Comparison of ENCODE assay signal across 8 cellular contexts in genomic region chr19:40090256-40091204, GRCh38. TPM values are rescaled to one million over a fixed set of nuclear protein-coding genes. Genes with fewer than 3 reads are reported as not detected.
DNase-seq lines count a peak whose midpoint lies in the region; ATAC-seq and TF ChIP-seq lines count a peak whose summit lies in the region.

ZNF780A (minus strand) TSS chr19:40090943; CDS start chr19:40084753, 6,190 bp downstream.

- H3K36me3 ChIP-seq in CD4-positive, alpha-beta memory T cell (ENCODE audit: insufficient read depth, low read length) = no peaks in the 10 kb centered on the region
- H3K36me3 ChIP-seq in IMR-90 (ENCODE audit: control insufficient read depth, insufficient read depth, low read length) (no peaks in the 10 kb centered on the region), PC-9 (ENCODE audit: low read depth) (no peaks in the 10 kb centered on the region; the same call in 1 of the 2 replicates), mucosa of descending colon (ENCODE audit: low read depth) (no peaks in the 10 kb centered on the region)

- BruUV-seq in IMR-90 (replicated peaks; lab: Mats Ljungman, UMichigan) (no TSS peak), PC-9 (replicated peaks; lab: Mats Ljungman, UMichigan) (TSS peak; percentile 65)

- TF ChIP-seq RAD21 in IMR-90 (IDR thresholded peaks at IDR 0.05; ENCODE audit: low read length) = no peak

- H3K9me1 ChIP-seq in IMR-90 (ENCODE audit: insufficient read depth, low read length) = no peaks in the 10 kb centered on the region; the same call in 1 of the 2 replicates

- H3K36me3 Mint-ChIP-seq in CD4-positive, alpha-beta memory T cell = peaks cover 9 to 24% of the 10 kb centered on the region in 2 donors
- H3K36me3 Mint-ChIP-seq in activated T-cell treated with anti-CD3 and anti-CD28 coated beads, Interleukin-2, amount 50 U/mL, for 24 hours (ENCODE audit: low read depth) = peaks cover 36% of the 10 kb centered on the region

- peak within 1 kb of the TSS; percentile 85 for H4K5ac ChIP-seq in IMR-90 (ENCODE audit: low read depth, low read length)

- peak within 1 kb of the TSS; percentile 66 to 83 for H3K4me3 ChIP-seq in CD4-positive, alpha-beta memory T cell (ENCODE audit: low read length in 2 of 2)
- H3K4me3 ChIP-seq in IMR-90 (ENCODE audit: insufficient read depth, low read depth, low read length) (peak within 1 kb of the TSS; percentile 91), PC-9 (peak within 1 kb of the TSS; percentile 91), mucosa of descending colon (peak within 1 kb of the TSS; percentile 56)

- in situ Hi-C loops in IMR-90 (cut with MboI; ENCODE audit: low sequenced_read_pairs) = no loop called here

- H3K14ac ChIP-seq in IMR-90 (replicated peaks; ENCODE audit: low read depth, low read length) = peak within 1 kb of the TSS; percentile 94

- no peaks in the 10 kb centered on the region for H3K9me2 ChIP-seq in PC-9 (ENCODE audit: insufficient read depth)

- TF ChIP-seq POLR2A in IMR-90 (IDR thresholded peaks at IDR 0.05; ENCODE audit: low read depth, low read length) (0 out of 2 replicates have a peak, but pooled peaks have one; percentile 43), erythroblast (IDR thresholded peaks at IDR 0.05; ENCODE audit: low read length) (peak; percentile 78)

- peak within 1 kb of the TSS; percentile 99 for H2AK9ac ChIP-seq in IMR-90 (replicated peaks; ENCODE audit: low read depth, low read length, poor library complexity)

- H4K91ac ChIP-seq in IMR-90 (ENCODE audit: insufficient read depth, low read depth, low read length) = peak within 1 kb of the TSS; percentile 82

- peak within 1 kb of the TSS; percentile 99 to 100 (median 100) for H3K27ac Mint-ChIP-seq in CD4-positive, alpha-beta memory T cell
- peak within 1 kb of the TSS; percentile 100 for H3K27ac Mint-ChIP-seq in activated T-cell treated with anti-CD3 and anti-CD28 coated beads, Interleukin-2, amount 50 U/mL, for 24 hours

- peaks cover 3% of the 10 kb centered on the region for H3K27me3 ChIP-seq in CD4-positive, alpha-beta memory T cell (ENCODE audit: insufficient read depth, low read length)
- no peaks in the 10 kb centered on the region for H3K27me3 ChIP-seq in IMR-90 (ENCODE audit: control insufficient read depth, insufficient read depth, low read length)
- H3K27me3 ChIP-seq in PC-9 (ENCODE audit: insufficient read depth, low read depth) = no peaks in the 10 kb centered on the region

- H3K4me1 Mint-ChIP-seq in CD4-positive, alpha-beta memory T cell = peaks cover 29 to 50% (median 39%) of the 10 kb centered on the region in 4 donors
- peaks cover 45% of the 10 kb centered on the region for H3K4me1 Mint-ChIP-seq in activated T-cell treated with anti-CD3 and anti-CD28 coated beads, Interleukin-2, amount 50 U/mL, for 24 hours (ENCODE audit: low read depth)

- H2BK15ac ChIP-seq in IMR-90 (ENCODE audit: low read depth, low read length) = peak within 1 kb of the TSS; percentile 78; the same call in 1 of the 3 replicates

- H3K9ac ChIP-seq in IMR-90 (ENCODE audit: low read depth, low read length) = peak within 1 kb of the TSS; percentile 77

- peaks cover 20% of the 10 kb centered on the region for H3F3A ChIP-seq in PC-9 (ENCODE audit: insufficient read depth, low read depth)

- peaks cover 15 to 20% of the 10 kb centered on the region in 2 experiments for H3K79me1 ChIP-seq in IMR-90 (ENCODE audit: low read depth in 1 of 2, low read length in 2 of 2)

- CTCF ChIA-PET in CD4-positive, alpha-beta memory T cell (lab: Charles Lee; ENCODE audit: partially characterized antibody) = interaction anchor here (0.7 to 1.6 kb wide), 3 partner anchors 120 to 270 kb away, joined by 3 read pairs; partner anchors contain the start of gene FBL
- CTCF ChIA-PET in IMR-90 (lab: Yijun Ruan, JAX) (no interaction called here), PC-9 (lab: Charles Lee) (no interaction called here)

- H2AFZ ChIP-seq in IMR-90 (replicated peaks; ENCODE audit: low read length, poor library complexity) (peak within 1 kb of the TSS; percentile 100), PC-9 (peak within 1 kb of the TSS; percentile 98)

- no peaks in the 10 kb centered on the region for H3K9me3 ChIP-seq in CD4-positive, alpha-beta memory T cell (ENCODE audit: control insufficient read depth in 1 of 2, low read length in 2 of 2)
- H3K9me3 ChIP-seq in IMR-90 (ENCODE audit: control insufficient read depth, insufficient read depth, low read length) (no peaks in the 10 kb centered on the region), PC-9 (ENCODE audit: insufficient read depth, low read depth) (no peaks in the 10 kb centered on the region), mucosa of descending colon (no peaks in the 10 kb centered on the region)

- peak within 1 kb of the TSS; percentile 77 for H2BK120ac ChIP-seq in IMR-90 (ENCODE audit: low read depth, low read length)

- peak within 1 kb of the TSS; percentile 98 to 100 (median 100) for H3K4me3 Mint-ChIP-seq in CD4-positive, alpha-beta memory T cell
- H3K4me3 Mint-ChIP-seq in activated T-cell treated with anti-CD3 and anti-CD28 coated beads, Interleukin-2, amount 50 U/mL, for 24 hours = peak within 1 kb of the TSS; percentile 100

- H3K56ac ChIP-seq in IMR-90 (ENCODE audit: extremely low read depth, insufficient read depth, low read length) = peak within 1 kb of the TSS; percentile 73

- H4K20me1 ChIP-seq in IMR-90 (ENCODE audit: insufficient read depth, low read length) (no peaks in the 10 kb centered on the region), PC-9 (ENCODE audit: insufficient read depth) (no peaks in the 10 kb centered on the region)

- intact Hi-C loops in CD4-positive, alpha-beta memory T cell (cut with micrococcal nuclease) = loop anchor here (1.0 to 2.0 kb wide), 3 partner anchors 34 to 119 kb away; partner anchors contain the start of genes PSMC4 and ZNF780B
- intact Hi-C loops in IMR-90 (cut with micrococcal nuclease) = loop anchor here (2.0 kb wide), 2 partner anchors 34 to 248 kb away; partner anchors contain the start of gene ZNF780B
- intact Hi-C loops in PC-9 (cut with micrococcal nuclease; ENCODE audit: unreplicated experiment) = no loop called here
- intact Hi-C loops in mucosa of descending colon (cut with DNase I, micrococcal nuclease) = no loop called here

- H4K8ac ChIP-seq in IMR-90 (ENCODE audit: low read depth in 2 of 2, low read length in 2 of 2) = peak within 1 kb of the TSS; percentile 70 to 93

- peaks cover 3% of the 10 kb centered on the region in 2 donors for H3K27me3 Mint-ChIP-seq in CD4-positive, alpha-beta memory T cell
- peaks cover 4% of the 10 kb centered on the region for H3K27me3 Mint-ChIP-seq in activated T-cell treated with anti-CD3 and anti-CD28 coated beads, Interleukin-2, amount 50 U/mL, for 24 hours

- POLR2A ChIA-PET in CD4-positive, alpha-beta memory T cell (lab: Charles Lee; ENCODE audit: partially characterized antibody) = interaction anchor here (0.7 to 2.4 kb wide), 9 partner anchors 12 to 244 kb away, joined by 3 to 21 read pairs (median 4); partner anchors contain the start of genes FBL, MAP3K10, PSMC4 and ZNF546
- POLR2A ChIA-PET in IMR-90 (lab: Charles Lee; ENCODE audit: unreplicated experiment) (interaction anchor here (0.5 kb wide), 2 partner anchors 44 to 299 kb away, joined by 3 to 5 read pairs; no protein-coding TSS in a partner anchor), PC-9 (lab: Charles Lee; ENCODE audit: unreplicated experiment) (interaction anchor here (0.6 to 0.8 kb wide), 7 partner anchors 10 to 1232 kb away, joined by 3 to 7 read pairs (median 4); no protein-coding TSS in a partner anchor)

- H3K4ac ChIP-seq in IMR-90 (ENCODE audit: low read depth, low read length) = peak within 1 kb of the TSS; percentile 93

- peak within 1 kb of the TSS; percentile 81 for H2BK5ac ChIP-seq in IMR-90 (ENCODE audit: low read depth, low read length, poor library complexity, severe bottlenecking)

- TF ChIP-seq CTCF in IMR-90 (conservative IDR thresholded peaks at IDR 0.05; ENCODE audit: low read depth, low read length) (no peak), PC-9 (conservative IDR thresholded peaks at IDR 0.05) (no peak), mucosa of descending colon (IDR thresholded peaks at IDR 0.05) (no peak)

- peaks cover 34% of the 10 kb centered on the region for H3K4me1 ChIP-seq in CD4-positive, alpha-beta memory T cell (ENCODE audit: insufficient read depth, low read length)
- no peaks in the 10 kb centered on the region for H3K4me1 ChIP-seq in IMR-90 (ENCODE audit: control insufficient read depth, insufficient read depth, low read length)
- H3K4me1 ChIP-seq in PC-9 (replicated peaks; ENCODE audit: insufficient read depth) = peaks cover 14% of the 10 kb centered on the region
- peaks cover 9% of the 10 kb centered on the region for H3K4me1 ChIP-seq in mucosa of descending colon (ENCODE audit: low read depth)

- peak within 1 kb of the TSS; percentile 89 for H3K23ac ChIP-seq in IMR-90 (ENCODE audit: low read depth, low read length)

- peaks cover 27% of the 10 kb centered on the region; the same call in 1 of the 2 replicates for H3K79me2 ChIP-seq in PC-9 (ENCODE audit: low read depth)

- no peak within 1 kb of the TSS for H2BK20ac ChIP-seq in IMR-90 (ENCODE audit: low read depth, low read length)

- 0% methylated on average over 16 of the region's 46 CpGs; no CpG with 5 or more reads in 1 of the 2 experiments for whole genome bisulfite sequencing in IMR-90 (ENCODE audit: extremely low coverage in 2 of 2, insufficient read length in 1 of 2), 2 experiments

- ATAC-seq in GM21360 (IDR thresholded peaks at IDR 0.05; ENCODE audit: unreplicated experiment) = peak; percentile 62
- ATAC-seq in IMR-90 (ENCODE audit: low read depth) = peak; percentile 97
- ATAC-seq in mucosa of descending colon = peak; percentile 97

- H3K9me3 Mint-ChIP-seq in CD4-positive, alpha-beta memory T cell = peaks cover 0 to 3% (median 0%) of the 10 kb centered on the region in 8 donors
- no peaks in the 10 kb centered on the region for H3K9me3 Mint-ChIP-seq in activated T-cell treated with anti-CD3 and anti-CD28 coated beads, Interleukin-2, amount 50 U/mL, for 24 hours

- H3K27ac ChIP-seq in CD4-positive, alpha-beta memory T cell (ENCODE audit: low read depth, low read length) = peak within 1 kb of the TSS; percentile 88
- H3K27ac ChIP-seq in IMR-90 (ENCODE audit: insufficient read depth, low read length) = peak within 1 kb of the TSS; percentile 86
- H3K27ac ChIP-seq in PC-9 = peak within 1 kb of the TSS; percentile 47

- peak within 1 kb of the TSS; percentile 66 for H3K18ac ChIP-seq in IMR-90 (ENCODE audit: low read depth, low read length)

- dilution Hi-C loops in IMR-90 (cut with HindIII; ENCODE audit: low sequenced_read_pairs, unreplicated experiment) = no loop called here

- H2AK5ac ChIP-seq in IMR-90 (ENCODE audit: low read depth, low read length) = peak within 1 kb of the TSS; percentile 6; the same call in 1 of the 2 replicates

- H3K4me2 ChIP-seq in IMR-90 (ENCODE audit: low read depth, low read length) (peak within 1 kb of the TSS; percentile 88), PC-9 (peak within 1 kb of the TSS; percentile 91)

- peak; percentile 74 to 85 (median 78) for DNase-seq in CD4-positive, alpha-beta memory T cell
- DNase-seq in IMR-90 (peak; percentile 47), PC-9 (peak; percentile 57 to 67), erythroblast (lab: John Stamatoyannopoulos, UW) (peak; percentile 83 to 85), mucosa of descending colon (peak; percentile 82 to 86 (median 86))
- DNase-seq in activated T-cell treated with anti-CD3 and anti-CD28 coated beads, Interleukin-2, amount 50 U/mL, for 24 hours = peak; percentile 86
- peak; percentile 56 to 66 for DNase-seq in stimulated activated CD8-positive, alpha-beta memory T cell treated with anti-CD3 and anti-CD28 coated beads, Interleukin-4, amount 100 ng/mL, for 1 hour (ENCODE audit: low read depth in 2 of 2, low spot score in 1 of 2)

RNA-seq across cellular contexts. Expression of gene ZNF780A, which starts in this region (rescaled TPM):
- 10 to 100 TPM; 43.5 to 46.5 TPM for total RNA-seq in CD4-positive, alpha-beta memory T cell
- 10 to 100 TPM; 11.5 to 18.4 TPM for polyA plus RNA-seq in CD4-positive, alpha-beta memory T cell
- 17.0 and 25.3 TPM in 2 replicates for total RNA-seq in IMR-90 (2012; rRNA removed)
- 5.9 and 6.2 TPM in 2 replicates for polyA plus RNA-seq in IMR-90 (2012; rRNA removed)
- polyA plus RNA-seq in IMR-90 (2012; cell fraction: cytosol; rRNA removed) = 0.66 and 1.3 TPM in 2 replicates
- polyA plus RNA-seq in IMR-90 (2012; cell fraction: nucleus; rRNA removed; ENCODE audit: low replicate concordance) = 0.75 and 9.5 TPM in 2 replicates
- total RNA-seq in PC-9 (2021) = 14.6 and 15.5 TPM in 2 replicates
- 10 to 100 TPM; 15.9 to 17.7 (median 17.3) TPM for total RNA-seq in mucosa of descending colon

Comparison
In these comparisons a context has a peak if more than half of its experiments do, and no peak if none do; other contexts are left out.
1. Peak in every context shown above with its lines: DNase-seq, ATAC-seq, H3K4me3 ChIP-seq and H3K27ac ChIP-seq.
2. intact Hi-C loops: an anchor here in CD4-positive, alpha-beta memory T cell (1.0 to 2.0 kb wide) and IMR-90 (2.0 kb wide); none called in PC-9 and mucosa of descending colon.